15 cellular contexts compared by ENCODE assay signal in the genomic region with DNA sequence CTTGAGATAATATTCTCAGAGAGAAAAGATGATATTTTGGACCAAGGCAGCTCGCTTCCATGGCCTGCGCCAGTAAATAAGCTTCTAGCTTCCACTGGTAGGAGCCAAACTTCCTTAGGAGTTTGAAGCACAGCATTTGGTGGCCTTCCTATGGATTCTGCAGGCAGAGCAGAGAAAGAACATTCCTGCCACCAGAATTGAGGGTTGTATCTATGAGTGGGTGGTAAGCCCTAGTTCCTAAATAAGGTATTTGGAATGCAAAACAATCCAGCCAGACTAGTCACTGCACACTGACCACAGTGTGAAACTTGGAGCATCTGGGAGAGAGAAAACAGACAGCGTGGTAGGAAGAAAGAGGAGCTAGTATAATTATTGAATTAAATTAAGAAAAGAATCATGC. TPM values are rescaled to one million over a fixed set of nuclear protein-coding genes. Genes with fewer than 3 reads are reported as not detected.
DNase-seq lines count a peak whose midpoint lies in the region; ATAC-seq, FAIRE-seq and TF ChIP-seq lines count a peak whose summit lies in the region.
"Had no signal": no experiment of that assay in that cellular context is flagged by ENCODE, and none has a peak within 500 bp of the region (broad histone marks: within the 10 kb centered on the region; RNA-seq: fewer than 3 reads in every experiment).

No MANE protein-coding gene starts in this region.

- CTCF ChIA-PET in HepG2 (lab: Yijun Ruan, JAX; ENCODE audit: low intra/inter-chr PET ratio, low total read pairs) = interaction anchor here (1.3 kb wide), 1 partner anchor 79 kb away, joined by 5 read pairs; no protein-coding TSS in a partner anchor
- CTCF ChIA-PET in GM10248 (lab: Yijun Ruan, JAX) = interaction anchor here (0.6 to 3.2 kb wide), 21 partner anchors 8 to 197 kb away, joined by 3 to 30 read pairs (median 3); partner anchors contain the start of gene BCAR3

- FAIRE-seq in HepG2 (lab: Jason Lieb, UNC) (no peak), D721Med (lab: Jason Lieb, UNC) (no peak)
- FAIRE-seq: A204.1 had no signal

- H3K79me2 ChIP-seq in HepG2 (ENCODE audit: insufficient read depth, low read length) = no peaks in the 10 kb centered on the region

- TF ChIP-seq CTCF in HepG2 (CRISPR knock-in tag; IDR thresholded peaks at IDR 0.05) (0 out of 2 replicates have a peak, but pooled peaks have one; percentile 3), right lobe of liver (IDR thresholded peaks at IDR 0.05) (no peak), foreskin fibroblast (IDR thresholded peaks at IDR 0.05; ENCODE audit: low read depth, low read length) (peak; percentile 56), WERI-Rb-1 (IDR thresholded peaks at IDR 0.05; ENCODE audit: low read depth, low read length) (no peak), GM10248 (IDR thresholded peaks at IDR 0.05; ENCODE audit: control extremely low read depth, extremely low read depth, low read depth, missing control alignments) (no peak), D721Med (IDR thresholded peaks at IDR 0.05; ENCODE audit: insufficient read depth, missing control alignments) (no peak)

- no peak overlapping the region for H3K9ac ChIP-seq in HepG2 (ENCODE audit: insufficient read depth, low read depth, low read length)
- no peak overlapping the region for H3K9ac ChIP-seq in adipocyte (ENCODE audit: low read length)

- H3K9me3 ChIP-seq in HepG2 (ENCODE audit: low read length) (no peaks in the 10 kb centered on the region), right lobe of liver (no peaks in the 10 kb centered on the region), adipocyte (ENCODE audit: control insufficient read depth, low read length) (no peaks in the 10 kb centered on the region), WERI-Rb-1 (ENCODE audit: severe bottlenecking) (peaks cover 4% of the 10 kb centered on the region)
- H3K9me3 ChIP-seq: left ventricle myocardium inferior, upper lobe of left lung had no signal

- intact Hi-C loops in HepG2 (cut with micrococcal nuclease; ENCODE audit: unreplicated experiment) = loop anchor here (1.0 to 10.0 kb wide), 3 partner anchors 51 to 105 kb away; partner anchors contain the start of gene BCAR3
- intact Hi-C loops in right lobe of liver (cut with DNase I) = no loop called here

- no TSS peak for BruUV-seq in HepG2 (replicated peaks; lab: Mats Ljungman, UMichigan)

- no peak overlapping the region for H3K4me3 ChIP-seq in HepG2 (replicated peaks in 1 of 3; ENCODE audit: insufficient read depth in 1 of 3, low read depth in 2 of 3, low read length in 3 of 3)
- H3K4me3 ChIP-seq in right lobe of liver = no peak overlapping the region
- no peak overlapping the region for H3K4me3 ChIP-seq in adipocyte (ENCODE audit: low read length)
- H3K4me3 ChIP-seq in foreskin fibroblast (ENCODE audit: low read depth in 1 of 2, low read length in 2 of 2) = no peak overlapping the region
- no peak overlapping the region for H3K4me3 ChIP-seq in WERI-Rb-1 (ENCODE audit: low read depth, low read length)
- H3K4me3 ChIP-seq: left ventricle myocardium inferior, upper lobe of left lung had no signal

- H3K36me3 ChIP-seq in HepG2 (replicated peaks in 1 of 2; ENCODE audit: control insufficient read depth in 1 of 2, insufficient read depth in 2 of 2, low read length in 2 of 2) (no peaks in the 10 kb centered on the region), right lobe of liver (no peaks in the 10 kb centered on the region), adipocyte (ENCODE audit: control insufficient read depth, insufficient read depth, low read length, severe bottlenecking) (no peaks in the 10 kb centered on the region), WERI-Rb-1 (no peaks in the 10 kb centered on the region)
- H3K36me3 ChIP-seq: left ventricle myocardium inferior, upper lobe of left lung had no signal

- H2AFZ ChIP-seq in HepG2 (ENCODE audit: low read length) = no peak overlapping the region

- POLR2A ChIA-PET in HepG2 (lab: Yijun Ruan, JAX) (interaction anchor here (0.8 to 2.0 kb wide), 2 partner anchors 110 to 390 kb away, joined by 3 to 5 read pairs; partner anchors contain the start of gene DR1), GM10248 (lab: Yijun Ruan, JAX) (no interaction called here)

- no peak overlapping the region for H3K4me2 ChIP-seq in HepG2 (ENCODE audit: low read depth, low read length)

- H3K27ac ChIP-seq in HepG2 (ENCODE audit: extremely low read length, insufficient read depth, low read length) (no peak overlapping the region), right lobe of liver (no peak overlapping the region), WERI-Rb-1 (no peak overlapping the region)
- H3K27ac ChIP-seq: left ventricle myocardium inferior, upper lobe of left lung had no signal

- H3K27me3 ChIP-seq in HepG2 (ENCODE audit: control insufficient read depth in 1 of 2, insufficient read depth in 2 of 2, low read length in 2 of 2) = no peaks in the 10 kb centered on the region
- H3K27me3 ChIP-seq in right lobe of liver = no peaks in the 10 kb centered on the region
- no peaks in the 10 kb centered on the region for H3K27me3 ChIP-seq in adipocyte (replicated peaks; ENCODE audit: control insufficient read depth, insufficient read depth, low read length)
- no peaks in the 10 kb centered on the region for H3K27me3 ChIP-seq in WERI-Rb-1 (ENCODE audit: insufficient read depth, low read depth, severe bottlenecking)
- H3K27me3 ChIP-seq: upper lobe of left lung had no signal

- ATAC-seq in HepG2 = no peak
- ATAC-seq in right lobe of liver = no peak
- ATAC-seq in HG02610 (IDR thresholded peaks at IDR 0.05; ENCODE audit: unreplicated experiment) = no peak

- in situ Hi-C loops in HepG2 (cut with HindIII; ENCODE audit: extremely low pct_ligation_motif_present, low pct_unique_long_range_greater_than_20kb) = no loop called here

- H4K20me1 ChIP-seq in HepG2 (ENCODE audit: insufficient read depth, low read length) = no peaks in the 10 kb centered on the region

- TF ChIP-seq EP300 in HepG2 (IDR thresholded peaks at IDR 0.05; ENCODE audit: low read depth in 2 of 2, low read length in 2 of 2) (no peak), HepG2 (CRISPR knock-in tag; IDR thresholded peaks at IDR 0.05; ENCODE audit: borderline replicate concordance) (no peak)

- H3K4me1 ChIP-seq in HepG2 (ENCODE audit: insufficient read depth, low read length) (peaks cover 29% of the 10 kb centered on the region), right lobe of liver (no peaks in the 10 kb centered on the region), adipocyte (ENCODE audit: control insufficient read depth, insufficient read depth, low read length) (peaks cover 45% of the 10 kb centered on the region)

- DNase-seq in HepG2 (ENCODE audit: low spot score) = no peak
- no peak for DNase-seq in right lobe of liver
- peak; percentile 78 for DNase-seq in adipocyte (ENCODE audit: low read depth)
- DNase-seq in foreskin fibroblast = peak; percentile 85 to 89
- no peak for DNase-seq in WERI-Rb-1
- no peak for DNase-seq in GM10248 (ENCODE audit: extremely low spot score)
- DNase-seq in D721Med (ENCODE audit: insufficient read length, low spot score) = no peak
- DNase-seq: activated CD4-positive, alpha-beta T cell treated with anti-CD3 and anti-CD28 coated beads, Interleukin-2, amount 50 U/mL, for 4 hours; activated effector memory CD4-positive, alpha-beta T cell treated with anti-CD3 and anti-CD28 coated beads, Interleukin-2, amount 50 U/mL, for 16 hours; left ventricle myocardium inferior; NCI-H2107; T-helper 2 cell; upper lobe of left lung had no signal

- TF ChIP-seq POLR2A in HepG2 (IDR thresholded peaks at IDR 0.05; ENCODE audit: insufficient read depth in 1 of 2, low read depth in 2 of 2, low read length in 2 of 2) (no peak), right lobe of liver (IDR thresholded peaks at IDR 0.05) (no peak)

- WGBS in HepG2 (ENCODE audit: low lambda C conversion rate) = 96% methylated on average over 3 of the region's 3 CpGs
- WGBS in right lobe of liver (ENCODE audit: insufficient coverage, low coverage, low lambda C conversion rate, missing lambda C conversion rate) = 92% methylated on average over 2 of the region's 3 CpGs

- no peak for TF ChIP-seq RAD21 in HepG2 (CRISPR knock-in tag; IDR thresholded peaks at IDR 0.05)

TF ChIP-seq in HepG2, 621 proteins besides CTCF, POLR2A, EP300 and RAD21:
- TF ChIP-seq ZNF660 (CRISPR knock-in tag; IDR thresholded peaks at IDR 0.05; ENCODE audit: borderline replicate concordance, low read depth) (no peak), STAG1 (CRISPR knock-in tag; IDR thresholded peaks at IDR 0.05) (0 out of 2 replicates have a peak, but pooled peaks have one; percentile 9), MYNN (CRISPR knock-in tag; IDR thresholded peaks at IDR 0.05; ENCODE audit: low read depth) (no peak)

RNA-seq across cellular contexts. Expression of gene BCAR3, which starts 54.1 kb away (rescaled TPM):
- 4.8 and 5.5 TPM in 2 replicates for total RNA-seq in HepG2 (2016; rRNA removed; fragmentation: Illumina TruSeq; extraction: Trizol)
- 2.6 and 3.2 TPM in 2 replicates for total RNA-seq in HepG2 (2016; cell fraction: cytosol; rRNA removed; fragmentation: Illumina TruSeq; extraction: Trizol; ENCODE audit: low read depth)
- 4.7 and 5.1 TPM in 2 replicates for total RNA-seq in HepG2 (2016; cell fraction: insoluble cytoplasmic fraction; rRNA removed; fragmentation: Illumina TruSeq; extraction: Trizol)
- total RNA-seq in HepG2 (2016; cell fraction: membrane; rRNA removed; fragmentation: Illumina TruSeq; extraction: Trizol) = 3.3 and 3.5 TPM in 2 replicates
- total RNA-seq in HepG2 (2016; cell fraction: nucleus; rRNA removed; fragmentation: Illumina TruSeq; extraction: Trizol) = 4.6 TPM in 2 replicates
- 3.6 and 5.4 TPM in 2 replicates for polyA plus RNA-seq in HepG2 (2011; rRNA removed)
- polyA plus RNA-seq in HepG2 (2011; cell fraction: cytosol; rRNA removed) = 3.1 and 3.4 TPM in 2 replicates
- polyA plus RNA-seq in HepG2 (2011; cell fraction: nucleus; rRNA removed) = 6.8 and 8.6 TPM in 2 replicates
- 4.7 and 5.8 TPM in 2 replicates for polyA plus RNA-seq in HepG2 (2012)
- 0.58 and 0.79 TPM in 2 replicates for polyA plus RNA-seq in HepG2 (2016; cell fraction: cytosol; fragmentation: Illumina TruSeq; extraction: Trizol; ENCODE audit: low read depth)
- polyA plus RNA-seq in HepG2 (2016; cell fraction: insoluble cytoplasmic fraction; fragmentation: Illumina TruSeq; extraction: Trizol; ENCODE audit: low read depth) = 4.8 and 6.3 TPM in 2 replicates
- 1.2 and 1.6 TPM in 2 replicates for polyA plus RNA-seq in HepG2 (2016; cell fraction: membrane; fragmentation: Illumina TruSeq; extraction: Trizol; ENCODE audit: low read depth)
- 3.7 and 6.7 TPM in 2 replicates for polyA plus RNA-seq in HepG2 (2016; cell fraction: nucleus; fragmentation: Illumina TruSeq; extraction: Trizol; ENCODE audit: insufficient read depth, low read depth)
- polyA minus RNA-seq in HepG2 (2011; rRNA and poly(A)+ RNA removed; ENCODE audit: low replicate concordance) = 8.2 and 39.9 TPM in 2 replicates
- polyA minus RNA-seq in HepG2 (2011; cell fraction: cytosol; rRNA and poly(A)+ RNA removed) = 7.6 and 8.4 TPM in 2 replicates
- polyA minus RNA-seq in HepG2 (2011; cell fraction: nucleus; rRNA and poly(A)+ RNA removed) = 10.4 and 10.6 TPM in 2 replicates
- 10 to 100 TPM in 3 of 6 experiments, 1 to 10 TPM in 3; 7.6 to 19.8 (median 12.9) TPM for total RNA-seq in right lobe of liver

Comparison
In these comparisons a context has a peak if more than half of its experiments do, and no peak if none do; other contexts are left out.
1. CTCF ChIP-seq: peak in HepG2 (single experiment) and foreskin fibroblast (single experiment); none in right lobe of liver (0 of 4), WERI-Rb-1 (single experiment), GM10248 (single experiment) and D721Med (single experiment).
2. DNase-seq: peak in adipocyte (single experiment) and foreskin fibroblast (2 of 2); none in HepG2 (single experiment), right lobe of liver (0 of 3), WERI-Rb-1 (single experiment), GM10248 (single experiment) and D721Med (single experiment).